In the genomic region with DNA sequence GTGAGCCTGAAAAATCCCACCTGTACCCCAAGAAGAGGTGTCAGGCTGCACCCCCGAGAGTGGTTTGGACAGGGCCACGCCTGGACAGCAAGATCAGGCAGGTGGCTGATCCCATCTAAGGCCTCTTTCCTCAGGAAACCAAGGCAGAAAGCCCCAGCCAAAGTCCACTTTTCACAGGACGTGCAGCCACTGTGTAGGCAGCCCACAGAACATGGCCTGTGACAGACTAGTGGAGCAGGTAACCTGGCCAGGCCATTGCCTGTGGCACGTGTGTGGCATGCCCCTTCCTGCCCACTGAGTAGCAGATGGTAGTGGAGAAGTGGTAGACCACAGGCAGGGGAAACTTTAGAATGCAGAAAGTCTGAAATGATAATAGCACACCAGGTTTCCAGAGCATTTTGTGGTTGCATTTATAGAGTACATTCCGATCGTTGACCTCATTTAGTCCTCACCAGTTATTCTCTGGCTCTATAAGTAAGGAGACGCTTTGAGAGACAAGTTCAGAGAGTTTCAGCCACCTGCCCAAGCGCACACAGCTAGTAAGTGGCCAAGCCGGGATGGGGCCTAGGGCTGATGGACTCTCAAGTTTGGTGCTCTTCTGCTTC, we compare ENCODE assay signal across 11 cellular contexts.
DNase-seq lines count a peak whose midpoint lies in the region; ATAC-seq, FAIRE-seq and TF ChIP-seq lines count a peak whose summit lies in the region.
"Had no signal": no experiment of that assay in that cellular context is flagged by ENCODE, and none has a peak within 500 bp of the region (broad histone marks: within the 10 kb centered on the region; RNA-seq: fewer than 3 reads in every experiment).

No MANE protein-coding gene starts in this region.

- H4K20me1 ChIP-seq in BLaER1 treated with 17β-estradiol and CSF1 and Interleukin-3, amounts not matched to agents 10 nM and 100 nM: peaks cover 0 to 88% (median 61%) of the 10 kb centered on the region in 11 experiments; a peak in 18 of 22 replicates
- H4K20me1 ChIP-seq in K562 (replicated peaks; ENCODE audit: control insufficient read depth, insufficient read depth, low read length): no peaks in the 10 kb centered on the region

- intact Hi-C loops in K562 (cut with micrococcal nuclease): no loop called here
- intact Hi-C loops in spleen (cut with DNase I; ENCODE audit: low total_unique reads): no loop called here

- peak overlapping the region; percentile 4 to 61 (median 35); a peak in 16 of 22 replicates for H3K27ac ChIP-seq in BLaER1 treated with 17β-estradiol and CSF1 and Interleukin-3, amounts not matched to agents 10 nM and 100 nM
- H3K27ac ChIP-seq in K562 (ENCODE audit: extremely low read depth, low read depth, low read length) (no peak overlapping the region), spleen (peak overlapping the region in 4 of 8 donors; percentile 4 to 50 (median 35))

- TF ChIP-seq EP300 in K562 (IDR thresholded peaks at IDR 0.05; ENCODE audit: low read length): no peak

- H3K4me2 ChIP-seq in BLaER1 treated with 17β-estradiol and CSF1 and Interleukin-3, amounts not matched to agents 10 nM and 100 nM: peak overlapping the region; percentile 16 to 73 (median 41); a peak in 19 of 22 replicates
- H3K4me2 ChIP-seq in K562 (ENCODE audit: insufficient read depth, low read length): no peak overlapping the region
- H3K4me2 ChIP-seq: smooth muscle cell had no signal

- in situ Hi-C loops in K562 (cut with MboI): no loop called here

- H3K4me3 ChIP-seq in BLaER1 treated with 17β-estradiol and CSF1 and Interleukin-3, amounts not matched to agents 10 nM and 100 nM: no peak overlapping the region
- H3K4me3 ChIP-seq in K562 (no peak overlapping the region), spleen (no peak overlapping the region)
- H3K4me3 ChIP-seq: smooth muscle cell had no signal

- TF ChIP-seq CTCF in K562 (IDR thresholded peaks at IDR 0.05 in 2 of 3, conservative IDR thresholded peaks at IDR 0.05 in 1 of 3; ENCODE audit: insufficient read depth in 2 of 3, low read depth in 1 of 3, low read length in 3 of 3) (no peak), spleen (IDR thresholded peaks at IDR 0.05 in 8 of 11, conservative IDR thresholded peaks at IDR 0.05 in 3 of 11) (no peak)

- peak overlapping the region; percentile 33 to 84 (median 60) for H3K27ac Mint-ChIP-seq in IgD-negative memory B cell
- peak overlapping the region; percentile 39 to 74 for H3K27ac Mint-ChIP-seq in natural killer cell treated with Interleukin-12 subunit alpha and Interleukin-12 subunit beta and Interleukin-15 and Interleukin-18, amount 100 ng/mL, for 72 hours
- H3K27ac Mint-ChIP-seq: activated naive CD8-positive, alpha-beta T cell had no signal

- H3K36me3 ChIP-seq in BLaER1 treated with 17β-estradiol and CSF1 and Interleukin-3, amounts not matched to agents 10 nM and 100 nM: peaks cover 92 to 98% (median 96%) of the 10 kb centered on the region in 11 experiments
- peaks cover 70% of the 10 kb centered on the region; the same call in 2 of the 3 replicates for H3K36me3 ChIP-seq in K562 (ENCODE audit: control insufficient read depth, insufficient read depth, low read length)
- peaks cover 6 to 98% (median 69%) of the 10 kb centered on the region in 6 donors for H3K36me3 ChIP-seq in spleen

- no peak for TF ChIP-seq RAD21 in K562 (CRISPR knock-in tag; conservative IDR thresholded peaks at IDR 0.05 in 1 of 2, IDR thresholded peaks at IDR 0.05 in 1 of 2)

- DNase-seq in K562 (ENCODE audit: extremely low read depth in 1 of 4, low spot score in 3 of 4): no peak
- no peak for DNase-seq in natural killer cell treated with Interleukin-12 subunit alpha and Interleukin-12 subunit beta and Interleukin-15 and Interleukin-18, amount 100 ng/mL, for 72 hours (ENCODE audit: low spot score)
- no peak for DNase-seq in NCI-H524 (lab: John Stamatoyannopoulos, UW)
- no peak for DNase-seq in NCI-H446 (lab: John Stamatoyannopoulos, UW)
- DNase-seq in spleen: no peak

- BruUV-seq in K562 (replicated peaks; lab: Mats Ljungman, UMichigan): no TSS peak

- H3K27me3 Mint-ChIP-seq in IgD-negative memory B cell: no peaks in the 10 kb centered on the region
- no peaks in the 10 kb centered on the region for H3K27me3 Mint-ChIP-seq in natural killer cell treated with Interleukin-12 subunit alpha and Interleukin-12 subunit beta and Interleukin-15 and Interleukin-18, amount 100 ng/mL, for 72 hours
- H3K27me3 Mint-ChIP-seq: activated naive CD8-positive, alpha-beta T cell had no signal

- H3K9me1 ChIP-seq in K562 (ENCODE audit: control insufficient read depth, insufficient read depth, low read length): peaks cover 4% of the 10 kb centered on the region

- no peaks in the 10 kb centered on the region for H3K4me1 Mint-ChIP-seq in IgD-negative memory B cell
- H3K4me1 Mint-ChIP-seq in natural killer cell treated with Interleukin-12 subunit alpha and Interleukin-12 subunit beta and Interleukin-15 and Interleukin-18, amount 100 ng/mL, for 72 hours (ENCODE audit: low read depth in 2 of 2): peaks cover 17 to 22% of the 10 kb centered on the region in 2 donors

- H3K4me3 Mint-ChIP-seq in IgD-negative memory B cell: peak overlapping the region in 1 of 4 donors; percentile 17
- H3K4me3 Mint-ChIP-seq in natural killer cell treated with Interleukin-12 subunit alpha and Interleukin-12 subunit beta and Interleukin-15 and Interleukin-18, amount 100 ng/mL, for 72 hours: no peak overlapping the region
- H3K4me3 Mint-ChIP-seq: activated naive CD8-positive, alpha-beta T cell had no signal

- no peaks in the 10 kb centered on the region for H3K27me3 ChIP-seq in BLaER1 treated with 17β-estradiol and CSF1 and Interleukin-3, amounts not matched to agents 10 nM and 100 nM
- H3K27me3 ChIP-seq in K562 (ENCODE audit: control insufficient read depth in 2 of 2, insufficient read depth in 2 of 2, low read length in 2 of 2) (no peaks in the 10 kb centered on the region), spleen (replicated peaks in 1 of 7) (no peaks in the 10 kb centered on the region)

- no peak overlapping the region for H2AFZ ChIP-seq in K562 (ENCODE audit: low read depth, low read length)

- H3K9me3 ChIP-seq in BLaER1 treated with 17β-estradiol and CSF1 and Interleukin-3, amounts not matched to agents 10 nM and 100 nM (replicated peaks in 1 of 11): no peaks in the 10 kb centered on the region
- H3K9me3 ChIP-seq in K562 (replicated peaks; ENCODE audit: control insufficient read depth, insufficient read depth, low read depth, low read length): no peaks in the 10 kb centered on the region
- H3K9me3 ChIP-seq in spleen: no peaks in the 10 kb centered on the region

- CTCF ChIA-PET in K562 (lab: Yijun Ruan, JAX; ENCODE audit: low intra/inter-chr PET ratio): no interaction called here

- POLR2A ChIA-PET in K562 (lab: Yijun Ruan, JAX): interaction anchor here (1.4 kb wide), 1 partner anchor 12 kb away, joined by 10 read pairs; no protein-coding TSS in a partner anchor

- peak; percentile 44 for FAIRE-seq in K562 (lab: Jason Lieb, UNC)
- FAIRE-seq: G401.6 had no signal

- peak overlapping the region in 4 of 11 experiments; percentile 7 to 27 (median 22); a peak in 4 of 22 replicates for H3K9ac ChIP-seq in BLaER1 treated with 17β-estradiol and CSF1 and Interleukin-3, amounts not matched to agents 10 nM and 100 nM
- H3K9ac ChIP-seq in K562 (ENCODE audit: insufficient read depth in 1 of 2, low read depth in 2 of 2, low read length in 2 of 2): no peak overlapping the region

- TF ChIP-seq POLR2A in K562 (conservative IDR thresholded peaks at IDR 0.05) (no peak), spleen (IDR thresholded peaks at IDR 0.05) (no peak)

- peaks cover 7% of the 10 kb centered on the region for H3K36me3 Mint-ChIP-seq in IgD-negative memory B cell
- peaks cover 5% of the 10 kb centered on the region for H3K36me3 Mint-ChIP-seq in natural killer cell treated with Interleukin-12 subunit alpha and Interleukin-12 subunit beta and Interleukin-15 and Interleukin-18, amount 100 ng/mL, for 72 hours

- ATAC-seq in K562: no peak
- peak in 1 of 2 donors; percentile 41 for ATAC-seq in natural killer cell treated with Interleukin-12 subunit alpha and Interleukin-12 subunit beta and Interleukin-15 and Interleukin-18, amount 100 ng/mL, for 72 hours
- ATAC-seq in GM18498 (IDR thresholded peaks at IDR 0.05; ENCODE audit: unreplicated experiment): no peak

- no peaks in the 10 kb centered on the region for H3K9me3 Mint-ChIP-seq in IgD-negative memory B cell
- H3K9me3 Mint-ChIP-seq in natural killer cell treated with Interleukin-12 subunit alpha and Interleukin-12 subunit beta and Interleukin-15 and Interleukin-18, amount 100 ng/mL, for 72 hours: no peaks in the 10 kb centered on the region

- H3K4me1 ChIP-seq in BLaER1 treated with 17β-estradiol and CSF1 and Interleukin-3, amounts not matched to agents 10 nM and 100 nM: peaks cover 27 to 36% (median 32%) of the 10 kb centered on the region in 10 experiments
- H3K4me1 ChIP-seq in K562 (replicated peaks in 1 of 2; ENCODE audit: control insufficient read depth in 2 of 2, insufficient read depth in 2 of 2, low read length in 2 of 2) (no peaks in the 10 kb centered on the region), spleen (peaks cover 0 to 25% (median 13%) of the 10 kb centered on the region in 6 donors)

- H3K79me2 ChIP-seq in K562 (ENCODE audit: control insufficient read depth, insufficient read depth, low read length): no peaks in the 10 kb centered on the region

- 86% methylated on average over 9 of the region's 9 CpGs for WGBS in K562 (ENCODE audit: insufficient coverage, low coverage, missing lambda C conversion rate)
- 56 to 68% (median 65%) methylated on average over 8 to 9 of the region's 9 CpGs for WGBS in spleen, 5 donors

TF ChIP-seq in K562, 482 proteins besides CTCF, POLR2A, EP300 and RAD21:
- TF ChIP-seq, protein P1, sequence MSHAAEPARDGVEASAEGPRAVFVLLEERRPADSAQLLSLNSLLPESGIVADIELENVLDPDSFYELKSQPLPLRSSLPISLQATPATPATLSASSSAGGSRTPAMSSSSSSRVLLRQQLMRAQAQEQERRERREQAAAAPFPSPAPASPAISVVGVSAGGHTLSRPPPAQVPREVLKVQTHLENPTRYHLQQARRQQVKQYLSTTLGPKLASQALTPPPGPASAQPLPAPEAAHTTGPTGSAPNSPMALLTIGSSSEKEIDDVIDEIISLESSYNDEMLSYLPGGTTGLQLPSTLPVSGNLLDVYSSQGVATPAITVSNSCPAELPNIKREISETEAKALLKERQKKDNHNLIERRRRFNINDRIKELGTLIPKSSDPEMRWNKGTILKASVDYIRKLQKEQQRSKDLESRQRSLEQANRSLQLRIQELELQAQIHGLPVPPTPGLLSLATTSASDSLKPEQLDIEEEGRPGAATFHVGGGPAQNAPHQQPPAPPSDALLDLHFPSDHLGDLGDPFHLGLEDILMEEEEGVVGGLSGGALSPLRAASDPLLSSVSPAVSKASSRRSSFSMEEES (CRISPR knock-in tag; IDR thresholded peaks at IDR 0.05): no peak
- peak; percentile 19 for TF ChIP-seq RBM22 (IDR thresholded peaks at IDR 0.05; ENCODE audit: low read depth, low read length, poor library complexity, severe bottlenecking)
